In the genomic region with DNA sequence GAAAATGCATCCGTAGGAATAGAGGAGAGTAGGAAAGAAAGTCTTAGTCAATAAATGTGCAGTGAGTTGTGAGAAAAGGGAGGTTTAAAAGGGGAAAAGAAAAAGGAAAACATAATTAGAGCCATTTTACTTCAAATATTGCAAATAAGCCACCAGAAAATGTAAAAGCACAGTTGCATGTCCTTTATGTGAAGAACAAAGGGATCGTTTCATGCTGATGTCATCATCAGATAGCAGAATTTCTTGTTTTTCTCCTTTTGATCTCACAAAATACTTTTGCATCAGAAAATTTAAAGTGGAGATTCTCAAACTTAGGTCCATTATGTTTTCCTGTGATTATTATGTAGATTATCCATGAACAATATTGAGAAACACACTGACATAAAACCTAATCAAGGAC, we compare ENCODE assay signal across 19 cellular contexts.
DNase-seq lines count a peak whose midpoint lies in the region; ATAC-seq and TF ChIP-seq lines count a peak whose summit lies in the region.
"Had no signal": no experiment of that assay in that cellular context is flagged by ENCODE, and none has a peak within 500 bp of the region (broad histone marks: within the 10 kb centered on the region; RNA-seq: fewer than 3 reads in every experiment).

No MANE protein-coding gene starts in this region.

- TF ChIP-seq CTCF in GM23338 (conservative IDR thresholded peaks at IDR 0.05; ENCODE audit: low read depth in 2 of 2) (no peak), RWPE2 (IDR thresholded peaks at IDR 0.05; ENCODE audit: poor library complexity, severe bottlenecking) (no peak), foreskin keratinocyte (conservative IDR thresholded peaks at IDR 0.05) (no peak), type B pancreatic cell (conservative IDR thresholded peaks at IDR 0.05) (no peak)

- peaks cover 33% of the 10 kb centered on the region for H3K9me3 Mint-ChIP-seq in GM23338
- H3K9me3 Mint-ChIP-seq in type B pancreatic cell, result no peaks in the 10 kb centered on the region
- H3K9me3 Mint-ChIP-seq in activated CD4-positive, alpha-beta memory T cell treated with anti-CD3 and anti-CD28 coated beads, Interleukin-2, amount 10 ng/mL, durations not matched to agents 7 days and 5 days, result peaks cover 6% of the 10 kb centered on the region

- no peaks in the 10 kb centered on the region for H3F3A ChIP-seq in GM23338 (replicated peaks; ENCODE audit: low read depth)

- H3K36me3 ChIP-seq in GM23338 (ENCODE audit: insufficient read depth) (peaks cover 13% of the 10 kb centered on the region; the same call in 1 of the 2 replicates), RWPE2 (ENCODE audit: low read depth) (no peaks in the 10 kb centered on the region)
- H3K36me3 ChIP-seq: BLaER1 had no signal

- no peaks in the 10 kb centered on the region for H3K4me1 ChIP-seq in GM23338 (ENCODE audit: insufficient read depth)
- peaks cover 17% of the 10 kb centered on the region for H3K4me1 ChIP-seq in RWPE2 (ENCODE audit: insufficient read depth, poor library complexity, severe bottlenecking)
- peaks cover 16% of the 10 kb centered on the region for H3K4me1 ChIP-seq in foreskin keratinocyte
- H3K4me1 ChIP-seq: Caco-2 had no signal

- no peak for DNase-seq in GM23338 (ENCODE audit: low spot score)
- DNase-seq in RWPE2 (ENCODE audit: low spot score), result no peak
- DNase-seq in foreskin keratinocyte, result peak in 1 of 2 donors; percentile 55
- no peak for DNase-seq in type B pancreatic cell (ENCODE audit: extremely low spot score, unreplicated experiment)
- DNase-seq in activated CD4-positive, alpha-beta memory T cell treated with anti-CD3 and anti-CD28 coated beads, Interleukin-2, amount 10 ng/mL, durations not matched to agents 7 days and 5 days, result no peak
- DNase-seq in kidney glomerular epithelial cell (lab: John Stamatoyannopoulos, UW), result no peak
- no peak for DNase-seq in LoVo (ENCODE audit: low spot score)
- DNase-seq: ACHN; Caco-2; CD4-positive, alpha-beta T cell; DMS 273 treated with DMSO at 0.1 percent for 48 hours; GOT3; HCEC 1CT; NCI-H1694 treated with DMSO at 0.1 percent for 48 hours; NCI-H2107; NCI-H69 had no signal

- no peak overlapping the region for H3K4me2 ChIP-seq in GM23338
- H3K4me2 ChIP-seq: BLaER1 had no signal

- H4K20me1 ChIP-seq in GM23338 (replicated peaks; ENCODE audit: insufficient read depth), result no peaks in the 10 kb centered on the region
- H4K20me1 ChIP-seq: BLaER1 had no signal

- no peaks in the 10 kb centered on the region for H3K9me3 ChIP-seq in RWPE2 (ENCODE audit: severe bottlenecking)

- H3K27me3 Mint-ChIP-seq in GM23338 (ENCODE audit: insufficient read depth, low read depth, poor library complexity) (no peaks in the 10 kb centered on the region), type B pancreatic cell (no peaks in the 10 kb centered on the region)
- H3K27me3 Mint-ChIP-seq in activated CD4-positive, alpha-beta memory T cell treated with anti-CD3 and anti-CD28 coated beads, Interleukin-2, amount 10 ng/mL, durations not matched to agents 7 days and 5 days, result no peaks in the 10 kb centered on the region
- H3K27me3 Mint-ChIP-seq: CD4-positive, alpha-beta T cell; IgD-negative memory B cell had no signal

- H3K4me1 Mint-ChIP-seq in GM23338, result peaks cover 8% of the 10 kb centered on the region
- no peaks in the 10 kb centered on the region for H3K4me1 Mint-ChIP-seq in type B pancreatic cell (ENCODE audit: unreplicated experiment)
- peaks cover 9% of the 10 kb centered on the region for H3K4me1 Mint-ChIP-seq in activated CD4-positive, alpha-beta memory T cell treated with anti-CD3 and anti-CD28 coated beads, Interleukin-2, amount 10 ng/mL, durations not matched to agents 7 days and 5 days

- no peak overlapping the region for H3K27ac ChIP-seq in GM23338 (ENCODE audit: low read depth)
- peak overlapping the region; percentile 15 for H3K27ac ChIP-seq in RWPE2 (ENCODE audit: poor library complexity, severe bottlenecking)
- H3K27ac ChIP-seq in foreskin keratinocyte, result peak overlapping the region; percentile 62
- H3K27ac ChIP-seq: BLaER1 had no signal

- no peak overlapping the region for H2AFZ ChIP-seq in GM23338

- no peak for ATAC-seq in GM23338
- no peak for ATAC-seq in RWPE2 (ENCODE audit: low read depth)
- no peak for ATAC-seq in foreskin keratinocyte
- ATAC-seq: SK-N-SH treated with all-trans-retinoic acid at 6 μM for 48 hours had no signal

- H3K4me3 Mint-ChIP-seq in GM23338, result no peak overlapping the region
- H3K4me3 Mint-ChIP-seq in type B pancreatic cell, result no peak overlapping the region
- H3K4me3 Mint-ChIP-seq in activated CD4-positive, alpha-beta memory T cell treated with anti-CD3 and anti-CD28 coated beads, Interleukin-2, amount 10 ng/mL, durations not matched to agents 7 days and 5 days, result no peak overlapping the region
- H3K4me3 Mint-ChIP-seq: CD4-positive, alpha-beta T cell; IgD-negative memory B cell had no signal

- H3K36me3 Mint-ChIP-seq in GM23338 (ENCODE audit: low read depth) (peaks cover 24% of the 10 kb centered on the region), type B pancreatic cell (no peaks in the 10 kb centered on the region)
- no peaks in the 10 kb centered on the region for H3K36me3 Mint-ChIP-seq in activated CD4-positive, alpha-beta memory T cell treated with anti-CD3 and anti-CD28 coated beads, Interleukin-2, amount 10 ng/mL, durations not matched to agents 7 days and 5 days (ENCODE audit: low read depth)
- H3K36me3 Mint-ChIP-seq: IgD-negative memory B cell had no signal

- H3K4me3 ChIP-seq in GM23338, result no peak overlapping the region
- no peak overlapping the region for H3K4me3 ChIP-seq in RWPE2 (ENCODE audit: severe bottlenecking)
- H3K4me3 ChIP-seq: BLaER1 had no signal

- POLR2A ChIA-PET in activated CD4-positive, alpha-beta memory T cell treated with anti-CD3 and anti-CD28 coated beads, Interleukin-2, amount 10 ng/mL, durations not matched to agents 7 days and 5 days (lab: Charles Lee), result no interaction called here

- H3K27me3 ChIP-seq in GM23338 (ENCODE audit: insufficient read depth) (no peaks in the 10 kb centered on the region), RWPE2 (ENCODE audit: insufficient read depth, poor library complexity, severe bottlenecking) (no peaks in the 10 kb centered on the region), foreskin keratinocyte (no peaks in the 10 kb centered on the region)
- H3K27me3 ChIP-seq: BLaER1 had no signal

- CTCF ChIA-PET in activated CD4-positive, alpha-beta memory T cell treated with anti-CD3 and anti-CD28 coated beads, Interleukin-2, amount 10 ng/mL, durations not matched to agents 7 days and 5 days (lab: Charles Lee), result no interaction called here

- H3K27ac Mint-ChIP-seq in GM23338 (0 out of 2 replicates have a peak overlapping the region, but pooled peaks have one; percentile 11), type B pancreatic cell (peak overlapping the region; percentile 62)
- no peak overlapping the region for H3K27ac Mint-ChIP-seq in activated CD4-positive, alpha-beta memory T cell treated with anti-CD3 and anti-CD28 coated beads, Interleukin-2, amount 10 ng/mL, durations not matched to agents 7 days and 5 days
- H3K27ac Mint-ChIP-seq: CD4-positive, alpha-beta T cell; IgD-negative memory B cell had no signal

- H3K9me2 ChIP-seq in GM23338 (ENCODE audit: insufficient read depth), result peaks cover under 1% of the 10 kb centered on the region; the same call in 1 of the 2 replicates

- no peaks in the 10 kb centered on the region for H3K79me2 ChIP-seq in GM23338 (replicated peaks; ENCODE audit: insufficient read depth)

TF ChIP-seq in GM23338, 12 proteins besides CTCF, POLR2A, EP300 and RAD21 (continues in another document):
- TF ChIP-seq ZNF114 (CRISPR knock-in tag; IDR thresholded peaks at IDR 0.05) (no peak), EZH2 (IDR thresholded peaks at IDR 0.05; ENCODE audit: low read depth, unreplicated experiment) (no peak), ZNF331 (CRISPR knock-in tag; IDR thresholded peaks at IDR 0.05; ENCODE audit: low read depth) (no peak), NANOG (IDR thresholded peaks at IDR 0.05; ENCODE audit: borderline replicate concordance) (no peak)
